In the genomic region with DNA sequence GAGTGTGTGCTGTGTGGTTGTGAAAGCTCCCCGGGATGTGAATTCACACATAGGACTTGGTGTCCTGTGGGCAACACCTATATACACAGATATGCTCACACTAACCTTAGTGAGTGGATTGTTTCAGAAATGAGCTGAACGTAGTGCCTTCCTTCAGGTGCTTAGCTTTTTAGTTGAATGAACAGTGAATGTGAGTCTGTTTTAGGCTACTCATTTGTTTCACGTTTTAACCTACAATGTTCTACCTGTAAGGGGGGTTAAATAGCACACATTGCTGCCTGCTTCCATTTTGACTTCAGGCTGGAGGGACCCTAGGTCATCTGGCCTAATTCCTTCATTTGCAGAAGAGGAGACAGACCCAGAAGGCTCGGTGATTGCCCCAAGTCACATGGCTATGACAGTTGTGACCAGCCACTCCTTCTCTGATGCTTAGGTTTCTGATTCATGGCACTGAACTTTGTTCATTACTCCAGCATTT, we compare ENCODE assay signal across 10 cellular contexts. TPM values are rescaled to one million over a fixed set of nuclear protein-coding genes. Genes with fewer than 3 reads are reported as not detected.
DNase-seq lines count a peak whose midpoint lies in the region; ATAC-seq, FAIRE-seq and TF ChIP-seq lines count a peak whose summit lies in the region.
"Had no signal": no experiment of that assay in that cellular context is flagged by ENCODE, and none has a peak within 500 bp of the region (broad histone marks: within the 10 kb centered on the region; RNA-seq: fewer than 3 reads in every experiment).

No MANE protein-coding gene starts in this region.

- TF ChIP-seq CTCF in CD8-positive, alpha-beta T cell (IDR thresholded peaks at IDR 0.05) = no peak

- H3K36me3 Mint-ChIP-seq in CD8-positive, alpha-beta T cell = peaks cover 4% of the 10 kb centered on the region
- H3K36me3 Mint-ChIP-seq in IgD-negative memory B cell = peaks cover 9% of the 10 kb centered on the region

- ATAC-seq in CD8-positive, alpha-beta T cell = peak; percentile 5
- peak; percentile 30 for ATAC-seq in GM19463 (IDR thresholded peaks at IDR 0.05; ENCODE audit: unreplicated experiment)

- H3K9me3 ChIP-seq in CD8-positive, alpha-beta T cell (ENCODE audit: low read length) = no peaks in the 10 kb centered on the region

- TF ChIP-seq POLR2A in H54 (IDR thresholded peaks at IDR 0.05; ENCODE audit: low read depth, low read length) = no peak

- POLR2A ChIA-PET in CD8-positive, alpha-beta T cell (lab: Charles Lee) = interaction anchor here (0.7 to 2.5 kb wide), 2 partner anchors 70 to 75 kb away, joined by 5 to 9 read pairs; no protein-coding TSS in a partner anchor

- H3K27me3 Mint-ChIP-seq in CD8-positive, alpha-beta T cell (ENCODE audit: low read depth) = no peaks in the 10 kb centered on the region
- no peaks in the 10 kb centered on the region for H3K27me3 Mint-ChIP-seq in IgD-negative memory B cell

- peak overlapping the region; percentile 79 for H3K4me3 Mint-ChIP-seq in CD8-positive, alpha-beta T cell
- H3K4me3 Mint-ChIP-seq in IgD-negative memory B cell = peak overlapping the region; percentile 96 to 100 (median 98)

- no peak for DNase-seq in CD8-positive, alpha-beta T cell
- DNase-seq in H54 (ENCODE audit: insufficient read length, low spot score) (no peak), NCI-H524 treated with DMSO at 0.1 percent for 48 hours (lab: John Stamatoyannopoulos, UW) (no peak), NCI-H1105 treated with DMSO at 0.1 percent for 48 hours (lab: John Stamatoyannopoulos, UW) (no peak), NCI-H524 (lab: John Stamatoyannopoulos, UW) (no peak)

- peak overlapping the region; percentile 38 for H3K27ac ChIP-seq in CD8-positive, alpha-beta T cell (ENCODE audit: low read depth, low read length)
- H3K27ac ChIP-seq in layer of hippocampus (ENCODE audit: low read depth, low read length) = peak overlapping the region; percentile 14

- H3K4me3 ChIP-seq in CD8-positive, alpha-beta T cell (ENCODE audit: low read depth, low read length) = peak overlapping the region; percentile 44

- H3K27ac Mint-ChIP-seq in CD8-positive, alpha-beta T cell = peak overlapping the region; percentile 78
- H3K27ac Mint-ChIP-seq in IgD-negative memory B cell = peak overlapping the region; percentile 94 to 96 (median 95)

- H3K4me1 Mint-ChIP-seq in CD8-positive, alpha-beta T cell (ENCODE audit: low read depth) = peaks cover 35% of the 10 kb centered on the region
- peaks cover 60 to 65% (median 62%) of the 10 kb centered on the region in 3 donors for H3K4me1 Mint-ChIP-seq in IgD-negative memory B cell

- H3K36me3 ChIP-seq in CD8-positive, alpha-beta T cell (ENCODE audit: insufficient read depth, low read length) = no peaks in the 10 kb centered on the region

- peaks cover 9% of the 10 kb centered on the region for H3K4me1 ChIP-seq in CD8-positive, alpha-beta T cell (ENCODE audit: insufficient read depth, low read length)

- CTCF ChIA-PET in CD8-positive, alpha-beta T cell (lab: Charles Lee) = interaction anchor here (0.9 to 1.9 kb wide), 3 partner anchors 9 to 75 kb away, joined by 3 to 10 read pairs (median 3); no protein-coding TSS in a partner anchor

- no peaks in the 10 kb centered on the region for H3K9me3 Mint-ChIP-seq in CD8-positive, alpha-beta T cell
- peaks cover 0 to 2% (median 0%) of the 10 kb centered on the region in 3 donors for H3K9me3 Mint-ChIP-seq in IgD-negative memory B cell

- intact Hi-C loops in CD8-positive, alpha-beta T cell (cut with DNase I, micrococcal nuclease) = loop anchor here (1.0 to 10.0 kb wide), 3 partner anchors 12 to 559 kb away; partner anchors contain the start of gene ARHGAP25 (in 1 of the 2)

- FAIRE-seq in H54 (lab: Jason Lieb, UNC) = no peak
- FAIRE-seq: astrocyte had no signal

- no peaks in the 10 kb centered on the region for H3K27me3 ChIP-seq in CD8-positive, alpha-beta T cell (ENCODE audit: insufficient read depth, low read length)
- no peaks in the 10 kb centered on the region for H3K27me3 ChIP-seq in layer of hippocampus (ENCODE audit: control insufficient read depth, insufficient read depth, low read length)

RNA-seq across cellular contexts. Expression of gene PLEK, which starts 1.0 kb away (rescaled TPM):
- 10 to 100 TPM; 10.3 to 11.6 TPM for total RNA-seq in CD8-positive, alpha-beta T cell
- polyA plus RNA-seq in IgD-negative memory B cell = 110 TPM
- total RNA-seq: astrocyte, kidney epithelial cell had no signal

RNA-seq across cellular contexts. Expression of gene CNRIP1, which starts 46.4 kb away (rescaled TPM):
- not detected for total RNA-seq in CD8-positive, alpha-beta T cell
- not detected for polyA plus RNA-seq in IgD-negative memory B cell
